19 cellular contexts compared by ENCODE assay signal in genomic region chr4:4560136-4560535, GRCh38.
"Had no signal": no experiment of that assay in that cellular context is flagged by ENCODE, and none has a peak within 500 bp of the region (broad histone marks: within the 10 kb centered on the region; RNA-seq: fewer than 3 reads in every experiment).

No MANE protein-coding gene starts in this region.

- H3K27ac Mint-ChIP-seq: activated CD4-positive, alpha-beta memory T cell treated with anti-CD3 and anti-CD28 coated beads, Interleukin-2, amount 10 ng/mL, durations not matched to agents 7 days and 5 days; activated CD4-positive, alpha-beta T cell treated with anti-CD3 and anti-CD28 coated beads, Interleukin-2, amount 10 ng/mL, durations not matched to agents 24 days and 14 days; activated T-helper 1 cell treated with anti-CD3 and anti-CD28 coated beads, Interleukin-12 subunit alpha, Interleukin-12 subunit beta, Interleukin-2, Interleukin-4 antibody, amounts not matched to agents 30 ng/mL and 10 ng/mL and 1 ng/mL, durations not matched to agents 14 hours and 24 hours and 36 hours; stimulated activated naive CD8-positive, alpha-beta T cell treated with anti-CD3 and anti-CD28 coated beads, Interleukin-15, amount 100 ng/mL, for 72 hours had no signal

- H2AFZ ChIP-seq: parathyroid adenoma had no signal

- H3K27ac ChIP-seq: adrenal gland, ascending aorta, parathyroid adenoma, transverse colon, VCaP had no signal

- H3K4me2 ChIP-seq: SK-N-SH had no signal

- H3K36me3 ChIP-seq: adrenal gland, ascending aorta, transverse colon had no signal

- H3K4me1 Mint-ChIP-seq: stimulated activated naive CD8-positive, alpha-beta T cell treated with anti-CD3 and anti-CD28 coated beads, Interleukin-15, amount 100 ng/mL, for 72 hours had no signal

- H3K4me3 ChIP-seq: adrenal gland, ascending aorta, transverse colon had no signal

- H3K9me3 Mint-ChIP-seq: activated CD4-positive, alpha-beta memory T cell treated with anti-CD3 and anti-CD28 coated beads, Interleukin-2, amount 10 ng/mL, durations not matched to agents 7 days and 5 days; activated CD4-positive, alpha-beta T cell treated with anti-CD3 and anti-CD28 coated beads, Interleukin-2, amount 10 ng/mL, durations not matched to agents 24 days and 14 days; activated naive CD4-positive, alpha-beta T cell treated with anti-CD3 and anti-CD28 coated beads, Interleukin-2, amount 50 U/mL, for 72 hours; activated T-helper 1 cell treated with anti-CD3 and anti-CD28 coated beads, Interleukin-12 subunit alpha, Interleukin-12 subunit beta, Interleukin-2, Interleukin-4 antibody, amounts not matched to agents 30 ng/mL and 10 ng/mL and 1 ng/mL, durations not matched to agents 14 hours and 24 hours and 36 hours; nephron; stimulated activated naive CD8-positive, alpha-beta T cell treated with anti-CD3 and anti-CD28 coated beads, Interleukin-15, amount 100 ng/mL, for 72 hours had no signal

- H3K9me2 ChIP-seq: SK-N-SH had no signal

- H3K9ac ChIP-seq: parathyroid adenoma, SK-N-SH had no signal

- ATAC-seq: activated CD4-positive, CD25-positive, alpha-beta regulatory T cell treated with anti-CD3 and anti-CD28 coated beads, Interleukin-2, amount 50 U/mL, for 24 hours; right cardiac atrium; stimulated activated naive CD8-positive, alpha-beta T cell treated with anti-CD3 and anti-CD28 coated beads, Interleukin-15, amount 100 ng/mL, for 72 hours had no signal

- H3K4me3 Mint-ChIP-seq: activated CD4-positive, alpha-beta memory T cell treated with anti-CD3 and anti-CD28 coated beads, Interleukin-2, amount 10 ng/mL, durations not matched to agents 7 days and 5 days; activated CD4-positive, alpha-beta T cell treated with anti-CD3 and anti-CD28 coated beads, Interleukin-2, amount 10 ng/mL, durations not matched to agents 24 days and 14 days; activated T-helper 1 cell treated with anti-CD3 and anti-CD28 coated beads, Interleukin-12 subunit alpha, Interleukin-12 subunit beta, Interleukin-2, Interleukin-4 antibody, amounts not matched to agents 30 ng/mL and 10 ng/mL and 1 ng/mL, durations not matched to agents 14 hours and 24 hours and 36 hours; stimulated activated naive CD8-positive, alpha-beta T cell treated with anti-CD3 and anti-CD28 coated beads, Interleukin-15, amount 100 ng/mL, for 72 hours had no signal

- H3K4me1 ChIP-seq: adrenal gland, ascending aorta, parathyroid adenoma, transverse colon had no signal

- H3K9me3 ChIP-seq: adrenal gland, ascending aorta, SK-N-SH, transverse colon had no signal

- H3K79me2 ChIP-seq: parathyroid adenoma had no signal

- DNase-seq: activated CD4-positive, alpha-beta memory T cell treated with anti-CD3 and anti-CD28 coated beads, Interleukin-2, amount 10 ng/mL, durations not matched to agents 7 days and 5 days; activated CD4-positive, alpha-beta T cell treated with anti-CD3 and anti-CD28 coated beads, Interleukin-2, amount 10 ng/mL, durations not matched to agents 24 days and 14 days; adrenal gland; cerebellar nuclear complex; effector CD4-positive, alpha-beta T cell; hypothalamus; midbrain; right cardiac atrium; SK-N-SH; stimulated activated CD4-positive, alpha-beta T cell treated with anti-CD3 and anti-CD28 coated beads, Interleukin-12 subunit alpha, Interleukin-12 subunit beta, amount 100 ng/mL, for 4 hours; stimulated activated naive CD8-positive, alpha-beta T cell treated with anti-CD3 and anti-CD28 coated beads, Interleukin-15, amount 100 ng/mL, for 72 hours; transverse colon had no signal

- H3K27me3 ChIP-seq: adrenal gland, ascending aorta, transverse colon had no signal

- H3K27me3 Mint-ChIP-seq: activated CD4-positive, alpha-beta memory T cell treated with anti-CD3 and anti-CD28 coated beads, Interleukin-2, amount 10 ng/mL, durations not matched to agents 7 days and 5 days; activated CD4-positive, alpha-beta T cell treated with anti-CD3 and anti-CD28 coated beads, Interleukin-2, amount 10 ng/mL, durations not matched to agents 24 days and 14 days; stimulated activated naive CD8-positive, alpha-beta T cell treated with anti-CD3 and anti-CD28 coated beads, Interleukin-15, amount 100 ng/mL, for 72 hours had no signal
